ENCODE assay signal across 8 cellular contexts in the genomic region with DNA sequence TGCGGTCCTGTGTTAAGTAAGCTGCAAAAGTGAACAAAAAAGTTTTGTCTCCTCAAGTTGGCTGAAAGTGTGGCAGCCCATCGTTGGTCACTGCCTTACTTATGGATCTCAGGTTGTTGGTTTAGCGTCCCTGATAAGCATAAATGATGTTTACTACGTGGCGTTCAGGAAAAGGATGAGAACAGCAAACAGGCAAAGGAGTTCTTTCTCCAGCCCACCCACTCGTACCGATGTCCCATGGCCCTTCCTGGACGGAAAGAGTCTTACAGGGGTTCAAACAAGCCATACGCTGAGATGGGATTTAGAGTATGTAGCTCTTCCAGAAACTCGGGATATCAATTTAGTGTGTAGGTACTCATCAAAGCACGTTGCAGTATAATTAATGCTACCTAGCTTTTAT. TPM values are rescaled to one million over a fixed set of nuclear protein-coding genes. Genes with fewer than 3 reads are reported as not detected.
DNase-seq lines count a peak whose midpoint lies in the region; ATAC-seq lines count a peak whose summit lies in the region.

No MANE protein-coding gene starts in this region.

- H3K27me3 ChIP-seq in mononuclear cell (ENCODE audit: insufficient read depth, low read length) = no peaks in the 10 kb centered on the region

- peak overlapping the region; percentile 50 for H3K27ac ChIP-seq in angular gyrus (ENCODE audit: low read depth, low read length)

- H3K9me3 ChIP-seq in mononuclear cell (ENCODE audit: low read depth, low read length) = no peaks in the 10 kb centered on the region

- peaks cover 25% of the 10 kb centered on the region for H3K4me1 ChIP-seq in mononuclear cell (ENCODE audit: insufficient read depth, low read length)

- ATAC-seq in HG02623 (IDR thresholded peaks at IDR 0.05; ENCODE audit: unreplicated experiment) = peak; percentile 16

- DNase-seq in A172 (ENCODE audit: low spot score) = peak; percentile 6
- DNase-seq in midbrain (lab: John Stamatoyannopoulos, UW) = no peak
- no peak for DNase-seq in stimulated activated CD4-positive, alpha-beta T cell treated with anti-CD3 and anti-CD28 coated beads, Interleukin-12 subunit alpha, Interleukin-12 subunit beta, amount 100 ng/mL, for 4 hours
- DNase-seq in AG20443 (ENCODE audit: low spot score) = no peak
- no peak for DNase-seq in NCI-H1105 (lab: John Stamatoyannopoulos, UW)

- H3K4me3 ChIP-seq in mononuclear cell (ENCODE audit: low read length) = peak overlapping the region; percentile 93

RNA-seq across cellular contexts. Expression of a gene that starts 0.5 kb away (rescaled TPM):
- 14.1 and 19.8 TPM in 2 replicates for total RNA-seq in A172 (2014; rRNA removed; shearing (Covaris generic))
- 17.2 TPM for total RNA-seq in mononuclear cell
